13 cellular contexts compared by ENCODE assay signal in genomic region chr1:203858055-203858454, GRCh38. TPM values are rescaled to one million over a fixed set of nuclear protein-coding genes. Genes with fewer than 3 reads are reported as not detected.
A peak's percentile ranks its signal among the peaks of the same experiment; 100 is the strongest.
DNase-seq lines count a peak whose midpoint lies in the region; ATAC-seq and TF ChIP-seq lines count a peak whose summit lies in the region.
"Had no signal": no experiment of that assay in that cellular context is flagged by ENCODE, and none has a peak within 500 bp of the region (broad histone marks: within the 10 kb centered on the region; RNA-seq: fewer than 3 reads in every experiment).

No MANE protein-coding gene starts in this region.

- peaks cover 8 to 39% of the 10 kb centered on the region in 2 donors for H3K4me1 ChIP-seq in thoracic aorta (ENCODE audit: control insufficient read depth in 1 of 2, low read depth in 2 of 2)
- H3K4me1 ChIP-seq in HAP-1 = peaks cover 21% of the 10 kb centered on the region

- H3K36me3 ChIP-seq in thoracic aorta (peaks cover 4% of the 10 kb centered on the region), HAP-1 (replicated peaks) (peaks cover 30% of the 10 kb centered on the region)

- H3K27me3 ChIP-seq in thoracic aorta (replicated peaks; ENCODE audit: insufficient read depth) (no peaks in the 10 kb centered on the region), HAP-1 (ENCODE audit: low read depth) (no peaks in the 10 kb centered on the region)

- in situ Hi-C loops in HAP-1 (cut with MboI; ENCODE audit: low sequenced_read_pairs) = loop anchor here (25.0 kb wide), 2 partner anchors 504 to 654 kb away; partner anchors contain the start of genes MDM4 and PLEKHA6

- H3K4me3 ChIP-seq in thoracic aorta = peak overlapping the region; percentile 27
- no peak overlapping the region for H3K4me3 ChIP-seq in HAP-1

- DNase-seq in DMS 273 (lab: John Stamatoyannopoulos, UW; ENCODE audit: unreplicated experiment) = peak; percentile 21
- no peak for DNase-seq in DMS 273 treated with DMSO at 0.1 percent for 48 hours (lab: John Stamatoyannopoulos, UW)
- DNase-seq in amniotic epithelial cell (ENCODE audit: low read depth) = peak; percentile 71
- peak; percentile 46 for DNase-seq in foreskin melanocyte
- DNase-seq in thoracic aorta (ENCODE audit: low spot score) = no peak
- no peak for DNase-seq in HAP-1 (ENCODE audit: low spot score in 2 of 2)
- no peak for DNase-seq in inferior parietal cortex (ENCODE audit: extremely low spot score)
- no peak for DNase-seq in 8988T
- DNase-seq: activated CD4-positive, alpha-beta T cell treated with anti-CD3 and anti-CD28 coated beads, Interleukin-2, amount 50 U/mL, for 4 hours; islet precursor cell; NCI-H69 had no signal

- no peak for TF ChIP-seq CTCF in thoracic aorta (IDR thresholded peaks at IDR 0.05)

- H3K9me3 ChIP-seq in thoracic aorta (no peaks in the 10 kb centered on the region), HAP-1 (no peaks in the 10 kb centered on the region)

- peak; percentile 39 for ATAC-seq in thoracic aorta (ENCODE audit: insufficient number of reproducible peaks, low FRiP score, low read depth)
- ATAC-seq: activated naive CD4-positive, alpha-beta T cell treated with anti-CD3 and anti-CD28 coated beads, Interleukin-2, amount 50 U/mL, for 72 hours had no signal

- H3K27ac ChIP-seq in thoracic aorta = peak overlapping the region; percentile 73 to 77
- H3K27ac ChIP-seq: 22Rv1 had no signal

RNA-seq across cellular contexts. Expression of gene SNRPE, which starts 3.3 kb away (rescaled TPM):
- 10 to 100 TPM; 16.8 to 55.3 TPM for total RNA-seq in thoracic aorta

Comparison
In these comparisons a context has a peak if more than half of its experiments do, and no peak if none do; other contexts are left out.
1. DNase-seq: peak in DMS 273 (single experiment), amniotic epithelial cell (single experiment) and foreskin melanocyte (single experiment); none in DMS 273 treated with DMSO at 0.1 percent for 48 hours (single experiment), thoracic aorta (single experiment), HAP-1 (0 of 2), inferior parietal cortex (single experiment) and 8988T (single experiment).